20 cellular contexts compared by ENCODE assay signal in genomic region chr11:16953620-16954019, GRCh38.
DNase-seq lines count a peak whose midpoint lies in the region; ATAC-seq and TF ChIP-seq lines count a peak whose summit lies in the region.
"Had no signal": no experiment of that assay in that cellular context is flagged by ENCODE, and none has a peak within 500 bp of the region (broad histone marks: within the 10 kb centered on the region; RNA-seq: fewer than 3 reads in every experiment).

No MANE protein-coding gene starts in this region.

- H2AFZ ChIP-seq in MM.1S (ENCODE audit: low read length) (no peak overlapping the region), PC-9 (no peak overlapping the region), hepatocyte (no peak overlapping the region)

- H3K4me2 ChIP-seq in MM.1S (ENCODE audit: low read depth, low read length) (no peak overlapping the region), PC-9 (peak overlapping the region; percentile 64), hepatocyte (no peak overlapping the region)
- H3K4me2 ChIP-seq: BLaER1 had no signal

- H3K4me1 Mint-ChIP-seq in progenitor cell of endocrine pancreas (ENCODE audit: low read depth), result peaks cover 42% of the 10 kb centered on the region
- H3K4me1 Mint-ChIP-seq: CD4-positive, CD25-positive, alpha-beta regulatory T cell had no signal

- no peak overlapping the region for H3K9ac ChIP-seq in MM.1S (ENCODE audit: low read length)
- H3K9ac ChIP-seq: BLaER1 had no signal

- H4K20me1 ChIP-seq in MM.1S (ENCODE audit: insufficient read depth, low read length), result no peaks in the 10 kb centered on the region
- no peaks in the 10 kb centered on the region for H4K20me1 ChIP-seq in PC-9 (ENCODE audit: insufficient read depth)
- H4K20me1 ChIP-seq in hepatocyte (ENCODE audit: insufficient read depth, poor library complexity, severe bottlenecking), result no peaks in the 10 kb centered on the region
- H4K20me1 ChIP-seq: BLaER1 had no signal

- H3K27me3 ChIP-seq in MM.1S (replicated peaks; ENCODE audit: insufficient read depth, low read length), result no peaks in the 10 kb centered on the region
- H3K27me3 ChIP-seq in PC-9 (ENCODE audit: insufficient read depth, low read depth), result no peaks in the 10 kb centered on the region
- H3K27me3 ChIP-seq in hepatocyte, result no peaks in the 10 kb centered on the region
- H3K27me3 ChIP-seq in thyroid gland, result no peaks in the 10 kb centered on the region
- H3K27me3 ChIP-seq: BLaER1, MG63 had no signal

- H3K36me3 Mint-ChIP-seq in progenitor cell of endocrine pancreas (ENCODE audit: insufficient read depth), result no peaks in the 10 kb centered on the region
- H3K36me3 Mint-ChIP-seq: CD4-positive, CD25-positive, alpha-beta regulatory T cell had no signal

- BruUV-seq in PC-9 (replicated peaks; lab: Mats Ljungman, UMichigan), result no TSS peak

- H3K36me3 ChIP-seq in MM.1S (replicated peaks; ENCODE audit: insufficient read depth, low read length) (no peaks in the 10 kb centered on the region), PC-9 (ENCODE audit: low read depth) (no peaks in the 10 kb centered on the region), hepatocyte (replicated peaks; ENCODE audit: insufficient read depth, low read depth) (no peaks in the 10 kb centered on the region), thyroid gland (no peaks in the 10 kb centered on the region)
- H3K36me3 ChIP-seq: BLaER1, MG63, SJSA1 had no signal

- H3K4me3 ChIP-seq in MM.1S (ENCODE audit: low read length), result no peak overlapping the region
- H3K4me3 ChIP-seq in PC-9, result no peak overlapping the region
- no peak overlapping the region for H3K4me3 ChIP-seq in hepatocyte
- H3K4me3 ChIP-seq in thyroid gland (replicated peaks in 1 of 3), result no peak overlapping the region
- H3K4me3 ChIP-seq: BLaER1, GM12878, MG63, SJSA1 had no signal

- no peak for TF ChIP-seq POLR2A in thyroid gland (IDR thresholded peaks at IDR 0.05)

- H3K9me2 ChIP-seq in MM.1S (replicated peaks; ENCODE audit: insufficient read depth, low read length) (no peaks in the 10 kb centered on the region), PC-9 (ENCODE audit: insufficient read depth) (no peaks in the 10 kb centered on the region), hepatocyte (replicated peaks; ENCODE audit: insufficient read depth) (no peaks in the 10 kb centered on the region)

- H3K27ac ChIP-seq in MM.1S (ENCODE audit: low read length), result peak overlapping the region; percentile 32; the same call in 1 of the 2 replicates
- H3K27ac ChIP-seq in PC-9, result peak overlapping the region; percentile 66
- peak overlapping the region; percentile 38 for H3K27ac ChIP-seq in hepatocyte
- peak overlapping the region in 1 of 3 donors; percentile 29 for H3K27ac ChIP-seq in thyroid gland
- H3K27ac ChIP-seq: BLaER1, SJSA1 had no signal

- POLR2A ChIA-PET in PC-9 (lab: Charles Lee; ENCODE audit: unreplicated experiment), result interaction anchor here (0.6 kb wide), 1 partner anchor 20 kb away, joined by 5 read pairs; no protein-coding TSS in a partner anchor

- no peak for ATAC-seq in GM21515 (IDR thresholded peaks at IDR 0.05; ENCODE audit: unreplicated experiment)
- ATAC-seq: GM12878, Right ventricle myocardium inferior had no signal

- H3K27me3 Mint-ChIP-seq in progenitor cell of endocrine pancreas, result no peaks in the 10 kb centered on the region
- H3K27me3 Mint-ChIP-seq: CD4-positive, CD25-positive, alpha-beta regulatory T cell had no signal

- CTCF ChIA-PET in PC-9 (lab: Charles Lee), result no interaction called here

- H3F3A ChIP-seq in MM.1S (ENCODE audit: insufficient read depth, low read length), result peaks cover 13% of the 10 kb centered on the region
- peaks cover 48% of the 10 kb centered on the region for H3F3A ChIP-seq in PC-9 (ENCODE audit: insufficient read depth, low read depth)

- H3K4me3 Mint-ChIP-seq in progenitor cell of endocrine pancreas (ENCODE audit: low read depth), result no peak overlapping the region
- H3K4me3 Mint-ChIP-seq: CD4-positive, CD25-positive, alpha-beta regulatory T cell had no signal

- peak overlapping the region; percentile 87 for H3K27ac Mint-ChIP-seq in progenitor cell of endocrine pancreas
- H3K27ac Mint-ChIP-seq: CD4-positive, CD25-positive, alpha-beta regulatory T cell had no signal

- H3K79me2 ChIP-seq in MM.1S (ENCODE audit: low read length) (peaks cover 79% of the 10 kb centered on the region), PC-9 (ENCODE audit: low read depth) (peaks cover 77% of the 10 kb centered on the region), hepatocyte (peaks cover 24% of the 10 kb centered on the region)

- H3K9me3 ChIP-seq in MM.1S (replicated peaks; ENCODE audit: insufficient read depth, low read length), result no peaks in the 10 kb centered on the region
- H3K9me3 ChIP-seq in PC-9 (ENCODE audit: insufficient read depth, low read depth), result no peaks in the 10 kb centered on the region
- no peaks in the 10 kb centered on the region for H3K9me3 ChIP-seq in hepatocyte (ENCODE audit: low read depth)
- no peaks in the 10 kb centered on the region for H3K9me3 ChIP-seq in thyroid gland
- H3K9me3 ChIP-seq: BLaER1, MG63, SJSA1 had no signal

- intact Hi-C loops in PC-9 (cut with micrococcal nuclease; ENCODE audit: unreplicated experiment), result loop anchor here (10.0 kb wide), 1 partner anchor 251 kb away; the partner anchor contains the start of gene PIK3C2A
- intact Hi-C loops in posterior vena cava (cut with DNase I), result no loop called here
- intact Hi-C loops in thyroid gland (cut with DNase I), result no loop called here

- TF ChIP-seq CTCF in MM.1S (IDR thresholded peaks at IDR 0.05; ENCODE audit: low read length), result no peak
- TF ChIP-seq CTCF in PC-9 (conservative IDR thresholded peaks at IDR 0.05), result no peak
- TF ChIP-seq CTCF in hepatocyte (IDR thresholded peaks at IDR 0.05; ENCODE audit: poor library complexity), result no peak
- no peak for TF ChIP-seq CTCF in progenitor cell of endocrine pancreas (IDR thresholded peaks at IDR 0.05; ENCODE audit: unreplicated experiment)
- no peak for TF ChIP-seq CTCF in thyroid gland (IDR thresholded peaks at IDR 0.05)

- DNase-seq in MM.1S (no peak), PC-9 (peak in 1 of 2 experiments; percentile 71), hepatocyte (ENCODE audit: low spot score) (no peak), progenitor cell of endocrine pancreas (ENCODE audit: low spot score, unreplicated experiment) (no peak), posterior vena cava (ENCODE audit: low spot score) (no peak), thyroid gland (no peak), SIG-M5 treated with dmso at 0.1 percent for 504 hours (lab: John Stamatoyannopoulos, UW; ENCODE audit: unreplicated experiment) (no peak)
- DNase-seq: CD4-positive, CD25-positive, alpha-beta regulatory T cell; MG63; NCI-H1417 treated with DMSO at 0.1 percent for 48 hours; NCI-H187; NCI-H2171 treated with DMSO at 0.1 percent for 48 hours; NCI-H345; NCI-H510A treated with DMSO at 0.1 percent for 48 hours; NCI-H748 treated with DMSO at 0.1 percent for 48 hours had no signal

- H3K9me3 Mint-ChIP-seq in progenitor cell of endocrine pancreas (ENCODE audit: low read depth), result no peaks in the 10 kb centered on the region
- H3K9me3 Mint-ChIP-seq: CD4-positive, CD25-positive, alpha-beta regulatory T cell had no signal

- H3K4me1 ChIP-seq in MM.1S (ENCODE audit: low read length), result peaks cover 52% of the 10 kb centered on the region
- H3K4me1 ChIP-seq in PC-9 (replicated peaks; ENCODE audit: insufficient read depth), result peaks cover 64% of the 10 kb centered on the region
- peaks cover 22% of the 10 kb centered on the region for H3K4me1 ChIP-seq in hepatocyte (ENCODE audit: insufficient read depth)
- H3K4me1 ChIP-seq in thyroid gland, result peaks cover 9 to 17% of the 10 kb centered on the region in 2 donors
- H3K4me1 ChIP-seq: BLaER1, SJSA1 had no signal
